In the genomic region with DNA sequence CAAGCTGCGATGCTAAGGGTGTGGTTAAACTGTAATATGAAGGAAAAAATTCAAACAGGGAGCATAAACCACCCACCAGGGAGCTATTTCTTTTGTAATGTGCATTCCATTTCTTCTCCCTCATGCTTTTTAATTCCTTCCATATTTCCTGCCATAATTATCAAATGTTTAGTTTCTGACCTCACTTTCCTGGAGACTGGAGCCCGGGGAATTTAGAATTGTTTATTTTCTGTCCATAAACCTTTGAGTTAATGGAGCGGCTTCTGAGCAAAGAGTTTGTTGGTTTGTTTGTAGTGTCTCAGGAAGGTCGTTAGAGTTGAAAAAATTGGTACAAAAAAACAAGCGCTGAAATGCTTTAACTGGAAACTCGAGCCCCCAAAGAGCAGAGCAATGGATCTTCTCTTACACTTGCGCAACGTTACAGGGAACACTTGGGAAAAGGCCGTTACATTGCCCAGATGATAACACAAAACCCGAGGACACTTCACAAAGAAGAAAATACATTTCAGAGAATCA, we compare ENCODE assay signal across 1 cellular context.
A peak's percentile ranks its signal among the peaks of the same experiment; 100 is the strongest.
TF ChIP-seq lines count a peak whose summit lies in the region.

No MANE protein-coding gene starts in this region.

TF ChIP-seq in H1, 55 proteins besides CTCF, POLR2A, EP300 and RAD21 (continued from another document):
- TF ChIP-seq CHD7 (IDR thresholded peaks at IDR 0.05; ENCODE audit: insufficient replicate concordance, low read length) (no peak), POLR2AphosphoS5 (IDR thresholded peaks at IDR 0.05; ENCODE audit: low read depth, low read length) (0 out of 2 replicates have a peak, but pooled peaks have one; percentile 8), TCF12 (IDR thresholded peaks at IDR 0.05; ENCODE audit: low read depth, low read length) (no peak), PHF8 (conservative IDR thresholded peaks at IDR 0.05; ENCODE audit: low read depth, low read length) (no peak), TAF7 (optimal IDR thresholded peaks at IDR 0.05; ENCODE audit: borderline replicate concordance, low read depth, low read length) (peak; percentile 7), SRF (IDR thresholded peaks at IDR 0.05; ENCODE audit: low read depth, low read length) (no peak), CHD1 (IDR thresholded peaks at IDR 0.05; ENCODE audit: low read depth, low read length) (no peak), BACH1 (IDR thresholded peaks at IDR 0.05; ENCODE audit: low read length) (no peak), RXRA (IDR thresholded peaks at IDR 0.05; ENCODE audit: insufficient read depth, low read depth, low read length) (no peak), SIN3A (conservative IDR thresholded peaks at IDR 0.05 in 1 of 2, IDR thresholded peaks at IDR 0.05 in 1 of 2; ENCODE audit: low read depth in 1 of 2, low read length in 2 of 2) (peak in 1 of 2 experiments; percentile 29; a peak in 1 of 4 replicates), SIRT6 (IDR thresholded peaks at IDR 0.05; ENCODE audit: low read length) (no peak)
